In the genomic region with DNA sequence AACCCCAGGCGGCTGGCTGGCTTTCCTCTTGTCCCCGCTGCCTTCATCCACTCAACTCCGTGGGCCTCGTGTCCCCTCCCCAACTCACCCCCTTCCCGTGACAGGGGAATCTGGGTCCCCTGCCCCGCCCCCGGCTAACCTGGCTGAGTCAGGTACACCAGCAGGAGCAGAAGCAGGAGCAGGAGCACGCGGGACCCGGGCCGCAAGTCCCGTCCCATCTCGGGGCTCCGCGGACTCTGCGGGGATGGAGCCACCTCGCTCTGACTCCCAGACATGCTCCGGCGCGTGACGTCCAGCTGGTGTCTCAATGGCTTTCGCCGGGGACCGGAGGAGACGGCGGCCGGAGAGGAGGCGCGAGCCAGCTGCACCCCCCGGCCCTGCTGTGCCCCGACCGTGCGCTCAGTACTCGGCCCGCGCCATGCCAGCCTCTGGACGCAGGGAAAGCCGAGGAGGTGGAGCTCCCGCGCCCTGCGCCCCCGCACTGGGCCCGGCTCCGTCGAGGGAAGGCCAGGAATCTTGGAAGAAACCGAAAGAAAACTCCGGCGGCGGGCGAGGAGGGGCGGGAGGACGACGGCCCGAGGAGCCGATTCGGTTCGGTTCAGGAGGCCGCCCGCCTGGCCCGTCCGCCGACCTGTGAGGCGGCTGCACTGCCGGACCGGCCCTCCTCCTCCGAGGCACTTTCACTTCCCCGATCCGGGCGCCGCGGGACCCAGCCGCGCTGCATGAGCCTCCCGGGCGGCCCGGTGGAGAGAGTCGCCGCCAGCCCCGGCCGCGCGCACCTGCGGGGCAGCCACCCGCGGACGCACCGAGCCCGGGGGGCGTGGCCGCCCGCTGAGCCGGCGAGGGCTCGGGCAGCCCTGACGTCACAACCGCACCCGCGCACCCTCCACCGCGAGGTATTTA, we compare ENCODE assay signal across 9 cellular contexts. TPM values are rescaled to one million over a fixed set of nuclear protein-coding genes. Genes with fewer than 3 reads are reported as not detected.
A peak's percentile ranks its signal among the peaks of the same experiment; 100 is the strongest.
DNase-seq lines count a peak whose midpoint lies in the region; ATAC-seq and TF ChIP-seq lines count a peak whose summit lies in the region.
"Had no signal": no experiment of that assay in that cellular context is flagged by ENCODE, and none has a peak within 500 bp of the region (broad histone marks: within the 10 kb centered on the region; RNA-seq: fewer than 3 reads in every experiment).

A gene with protein sequence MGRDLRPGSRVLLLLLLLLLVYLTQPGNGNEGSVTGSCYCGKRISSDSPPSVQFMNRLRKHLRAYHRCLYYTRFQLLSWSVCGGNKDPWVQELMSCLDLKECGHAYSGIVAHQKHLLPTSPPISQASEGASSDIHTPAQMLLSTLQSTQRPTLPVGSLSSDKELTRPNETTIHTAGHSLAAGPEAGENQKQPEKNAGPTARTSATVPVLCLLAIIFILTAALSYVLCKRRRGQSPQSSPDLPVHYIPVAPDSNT (minus strand): TSS at position 807 of the 903 bp plus-strand sequence. CDS start 589 bp downstream, at position 218.
A gene with protein sequence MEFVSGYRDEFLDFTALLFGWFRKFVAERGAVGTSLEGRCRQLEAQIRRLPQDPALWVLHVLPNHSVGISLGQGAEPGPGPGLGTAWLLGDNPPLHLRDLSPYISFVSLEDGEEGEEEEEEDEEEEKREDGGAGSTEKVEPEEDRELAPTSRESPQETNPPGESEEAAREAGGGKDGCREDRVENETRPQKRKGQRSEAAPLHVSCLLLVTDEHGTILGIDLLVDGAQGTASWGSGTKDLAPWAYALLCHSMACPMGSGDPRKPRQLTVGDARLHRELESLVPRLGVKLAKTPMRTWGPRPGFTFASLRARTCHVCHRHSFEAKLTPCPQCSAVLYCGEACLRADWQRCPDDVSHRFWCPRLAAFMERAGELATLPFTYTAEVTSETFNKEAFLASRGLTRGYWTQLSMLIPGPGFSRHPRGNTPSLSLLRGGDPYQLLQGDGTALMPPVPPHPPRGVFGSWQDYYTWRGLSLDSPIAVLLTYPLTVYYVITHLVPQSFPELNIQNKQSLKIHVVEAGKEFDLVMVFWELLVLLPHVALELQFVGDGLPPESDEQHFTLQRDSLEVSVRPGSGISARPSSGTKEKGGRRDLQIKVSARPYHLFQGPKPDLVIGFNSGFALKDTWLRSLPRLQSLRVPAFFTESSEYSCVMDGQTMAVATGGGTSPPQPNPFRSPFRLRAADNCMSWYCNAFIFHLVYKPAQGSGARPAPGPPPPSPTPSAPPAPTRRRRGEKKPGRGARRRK (plus strand): TSS at position 712 of the 903 bp plus-strand sequence. CDS start 716 bp downstream, outside the sequence.

- H3K4me2 ChIP-seq in neural progenitor cell: peak within 1 kb of the TSS; percentile 76

- no peak within 1 kb of the TSS for H3K9ac ChIP-seq in neural progenitor cell

- peaks cover 21% of the 10 kb centered on the region for H3K27me3 ChIP-seq in foreskin keratinocyte
- peaks cover 97% of the 10 kb centered on the region for H3K27me3 ChIP-seq in neural progenitor cell
- no peaks in the 10 kb centered on the region for H3K27me3 ChIP-seq in upper lobe of right lung

- TF ChIP-seq CTCF in foreskin keratinocyte (conservative IDR thresholded peaks at IDR 0.05) (no peak), neural progenitor cell (IDR thresholded peaks at IDR 0.05) (no peak), upper lobe of right lung (IDR thresholded peaks at IDR 0.05) (no peak)

- no peaks in the 10 kb centered on the region for H3K36me3 ChIP-seq in neural progenitor cell
- H3K36me3 ChIP-seq in upper lobe of right lung: peaks cover 9% of the 10 kb centered on the region

- peaks cover 64% of the 10 kb centered on the region for H3K27me3 Mint-ChIP-seq in neural progenitor cell (ENCODE audit: insufficient read depth, low read depth)

- H2AFZ ChIP-seq in neural progenitor cell (replicated peaks): peak within 1 kb of the TSS; percentile 87

- ATAC-seq in foreskin keratinocyte: peak; percentile 49
- peak; percentile 76 for ATAC-seq in upper lobe of right lung

- H3K4me1 ChIP-seq in foreskin keratinocyte (peaks cover 5% of the 10 kb centered on the region), neural progenitor cell (peaks cover 3% of the 10 kb centered on the region), upper lobe of right lung (no peaks in the 10 kb centered on the region)

- no peaks in the 10 kb centered on the region for H3K9me3 ChIP-seq in neural progenitor cell (ENCODE audit: low read depth)
- no peaks in the 10 kb centered on the region for H3K9me3 ChIP-seq in upper lobe of right lung

- H3K4me3 Mint-ChIP-seq in neural progenitor cell: peak within 1 kb of the TSS; percentile 82

- H3K36me3 Mint-ChIP-seq in neural progenitor cell: no peaks in the 10 kb centered on the region

- peak within 1 kb of the TSS; percentile 8 for H3K27ac Mint-ChIP-seq in neural progenitor cell

- peaks cover 11% of the 10 kb centered on the region for H3K4me1 Mint-ChIP-seq in neural progenitor cell

- H3K4me3 ChIP-seq in neural progenitor cell (peak within 1 kb of the TSS; percentile 64), upper lobe of right lung (peak within 1 kb of the TSS; percentile 90)

- H3K9me3 Mint-ChIP-seq in neural progenitor cell: peaks cover 2% of the 10 kb centered on the region

- H3K27ac ChIP-seq in foreskin keratinocyte (peak within 1 kb of the TSS; percentile 74), neural progenitor cell (no peak within 1 kb of the TSS), upper lobe of right lung (peak within 1 kb of the TSS; percentile 89)
- H3K27ac ChIP-seq: 22Rv1 had no signal

- H3K79me2 ChIP-seq in neural progenitor cell (ENCODE audit: low read depth): no peaks in the 10 kb centered on the region

- H4K20me1 ChIP-seq in neural progenitor cell (ENCODE audit: low read depth): peaks cover 6% of the 10 kb centered on the region

- H3F3A ChIP-seq in neural progenitor cell (ENCODE audit: low read depth): peaks cover 5% of the 10 kb centered on the region

- DNase-seq in DMS 273 (lab: John Stamatoyannopoulos, UW; ENCODE audit: unreplicated experiment) (peak; percentile 61), DMS 273 treated with DMSO at 0.1 percent for 48 hours (lab: John Stamatoyannopoulos, UW) (no peak), NOMO-1 treated with DMSO at 0.1 percent for 48 hours (lab: John Stamatoyannopoulos, UW; ENCODE audit: unreplicated experiment) (peak; percentile 41), foreskin keratinocyte (peak in 1 of 2 donors; percentile 25), neural progenitor cell (ENCODE audit: low spot score) (peak; percentile 61), upper lobe of right lung (peak; percentile 88), NCI-H446 (lab: John Stamatoyannopoulos, UW) (no peak)
- DNase-seq in activated effector memory CD4-positive, alpha-beta T cell treated with Interleukin-2 at 50 U/mL for 16 hours: peak; percentile 44

- intact Hi-C loops in upper lobe of right lung (cut with DNase I): loop anchor here (10.0 kb wide), 1 partner anchor 45 kb away; a partner anchor contains a TSS

RNA-seq across cellular contexts. Expression of the first gene that starts in this region (rescaled TPM):
- 16.6 and 17.1 TPM in 2 replicates for total RNA-seq in foreskin keratinocyte
- 21.0 and 23.7 TPM in 2 replicates for polyA plus RNA-seq in foreskin keratinocyte
- 0.21 and 0.43 TPM in 2 replicates for total RNA-seq in neural progenitor cell (ENCODE audit: low replicate concordance)
- total RNA-seq in upper lobe of right lung: 169 TPM

RNA-seq across cellular contexts. Expression of the second gene that starts in this region (rescaled TPM):
- 0.28 and 0.31 TPM in 2 replicates for total RNA-seq in foreskin keratinocyte
- 0.31 and 0.32 TPM in 2 replicates for polyA plus RNA-seq in foreskin keratinocyte
- total RNA-seq in neural progenitor cell (ENCODE audit: low replicate concordance): not detected in 2 replicates
- total RNA-seq in upper lobe of right lung: 9.6 TPM

Comparison
In these comparisons a context has a peak if more than half of its experiments do, and no peak if none do; other contexts are left out.
1. RNA of the first gene that starts in this region (total RNA-seq): 169 TPM in upper lobe of right lung (single experiment) and 16.6 to 17.1 TPM in foreskin keratinocyte; 0.21 to 0.43 TPM in neural progenitor cell; every median in the first group is over 10 times any median in the second.
2. DNase-seq: peak in DMS 273 (single experiment), NOMO-1 treated with DMSO at 0.1 percent for 48 hours (single experiment), activated effector memory CD4-positive, alpha-beta T cell treated with Interleukin-2 at 50 U/mL for 16 hours (single experiment) and upper lobe of right lung (single experiment); none in DMS 273 treated with DMSO at 0.1 percent for 48 hours (single experiment) and NCI-H446 (0 of 2).
3. Peak in DNase-seq, H3K4me3 ChIP-seq and H3K4me2 ChIP-seq in neural progenitor cell; RNA of the genes that start here not detected or under 1 TPM.